ENCODE assay signal across 8 cellular contexts in the genomic region with DNA sequence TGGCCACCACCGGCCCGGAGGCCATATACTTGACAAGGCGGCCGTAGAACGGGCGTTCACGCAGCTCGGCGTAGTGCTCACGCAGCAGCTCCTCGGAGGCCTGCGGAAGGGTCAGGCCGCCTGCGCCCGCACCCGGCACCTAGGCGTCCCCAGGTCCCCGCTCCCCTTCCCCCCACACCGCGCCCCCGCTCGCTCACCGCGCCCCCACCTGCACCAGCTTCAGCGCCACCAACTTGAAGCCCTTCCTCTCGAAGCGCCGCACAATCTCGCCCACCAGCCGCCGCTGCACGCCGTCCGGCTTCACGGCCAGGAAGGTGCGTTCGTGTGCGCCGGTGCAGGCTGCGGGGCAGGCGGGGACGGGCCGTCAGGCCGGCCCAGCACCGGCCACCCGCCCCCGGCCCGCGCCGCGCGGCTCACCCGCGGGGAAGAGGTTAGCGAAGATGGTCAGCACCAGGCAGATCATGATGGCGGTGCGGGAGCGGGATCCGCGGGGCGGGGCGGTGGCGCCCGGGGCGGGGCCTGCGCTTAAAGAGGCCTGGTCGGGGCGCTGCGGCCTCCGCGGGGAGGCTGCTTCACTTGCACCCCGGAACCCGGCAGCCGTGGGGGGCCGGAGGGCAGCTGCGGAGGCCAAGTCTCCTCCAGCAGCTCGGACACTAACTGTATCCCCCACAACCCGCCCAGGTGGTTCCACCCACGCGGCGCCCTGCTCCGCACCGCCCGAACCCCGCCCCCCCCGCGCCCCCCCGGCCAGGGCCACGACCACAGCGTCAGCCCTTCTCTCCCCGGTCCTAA. TPM values are rescaled to one million over a fixed set of nuclear protein-coding genes. Genes with fewer than 3 reads are reported as not detected.
DNase-seq lines count a peak whose midpoint lies in the region; ATAC-seq, FAIRE-seq and TF ChIP-seq lines count a peak whose summit lies in the region.

NME3 (minus strand) TSS at position 472 of the 792 bp plus-strand sequence; CDS start at position 463, 9 bp downstream.

- peak within 1 kb of the TSS; percentile 78 for H3K4me3 Mint-ChIP-seq in Caco-2 (ENCODE audit: unreplicated experiment)
- peak within 1 kb of the TSS; percentile 99 for H3K4me3 Mint-ChIP-seq in activated naive CD8-positive, alpha-beta T cell treated with anti-CD3 and anti-CD28 coated beads, Interleukin-2, amount 10 ng/mL, durations not matched to agents 7 days and 5 days

- peaks cover 8% of the 10 kb centered on the region for H3K4me1 ChIP-seq in Caco-2
- H3K4me1 ChIP-seq in pancreas: peaks cover 9 to 13% (median 9%) of the 10 kb centered on the region in 3 donors
- H3K4me1 ChIP-seq in testis: peaks cover 27% of the 10 kb centered on the region

- intact Hi-C loops in Caco-2 (cut with micrococcal nuclease; ENCODE audit: unreplicated experiment) (no loop called here), Right ventricle myocardium inferior (cut with DNase I) (no loop called here), pancreas (cut with DNase I) (no loop called here), testis (cut with DNase I; ENCODE audit: low total_unique reads) (no loop called here)

- H3K36me3 ChIP-seq in Caco-2 (ENCODE audit: control insufficient read depth, insufficient read depth, low read length) (no peaks in the 10 kb centered on the region), pancreas (peaks cover 0 to 20% (median 0%) of the 10 kb centered on the region in 3 donors), testis (ENCODE audit: low read depth, missing control alignments) (no peaks in the 10 kb centered on the region)

- H3K27me3 ChIP-seq in Caco-2 (replicated peaks; ENCODE audit: control insufficient read depth, insufficient read depth, low read length): no peaks in the 10 kb centered on the region
- H3K27me3 ChIP-seq in pancreas: no peaks in the 10 kb centered on the region
- no peaks in the 10 kb centered on the region for H3K27me3 ChIP-seq in testis

- H3K4me3 ChIP-seq in Caco-2 (ENCODE audit: low read depth, low read length) (peak within 1 kb of the TSS; percentile 93), pancreas (peak within 1 kb of the TSS; percentile 87 to 100 (median 96)), testis (peak within 1 kb of the TSS; percentile 86)

- no peak for TF ChIP-seq CTCF in Caco-2 (IDR thresholded peaks at IDR 0.05; ENCODE audit: insufficient read depth in 1 of 2, low read depth in 1 of 2, low read length in 1 of 2, severe bottlenecking in 1 of 2, unreplicated experiment in 1 of 2)
- TF ChIP-seq CTCF in pancreas (IDR thresholded peaks at IDR 0.05): no peak
- no peak for TF ChIP-seq CTCF in testis (IDR thresholded peaks at IDR 0.05)

- no TSS peak for BruUV-seq in Caco-2 (replicated peaks; lab: Mats Ljungman, UMichigan)

- DNase-seq in Caco-2: no peak
- peak; percentile 49 for DNase-seq in SW480 (ENCODE audit: low spot score)
- peak; percentile 89 for DNase-seq in activated naive CD8-positive, alpha-beta T cell treated with anti-CD3 and anti-CD28 coated beads, Interleukin-2, amount 10 ng/mL, durations not matched to agents 7 days and 5 days
- DNase-seq in Right ventricle myocardium inferior (ENCODE audit: missing footprints): peak; percentile 93
- peak; percentile 72 to 93 (median 82) for DNase-seq in pancreas
- peak; percentile 88 for DNase-seq in testis

- POLR2A ChIA-PET in Caco-2 (lab: Charles Lee): interaction anchor here (2.0 kb wide), 1 partner anchor 11 kb away, joined by 18 read pairs; the partner anchor contains the start of genes NUBP2 and SPSB3
- POLR2A ChIA-PET in activated naive CD8-positive, alpha-beta T cell treated with anti-CD3 and anti-CD28 coated beads, Interleukin-2, amount 10 ng/mL, durations not matched to agents 7 days and 5 days (lab: Charles Lee): interaction anchor here (0.8 to 6.3 kb wide), 6 partner anchors 9 to 220 kb away, joined by 3 to 88 read pairs (median 5); partner anchors contain the start of genes JPT2, MAPK8IP3, NUBP2 and SPSB3

- ATAC-seq in HG02870 (IDR thresholded peaks at IDR 0.05; ENCODE audit: unreplicated experiment): peak; percentile 29
- peak; percentile 53 for ATAC-seq in activated naive CD8-positive, alpha-beta T cell treated with anti-CD3 and anti-CD28 coated beads, Interleukin-2, amount 10 ng/mL, durations not matched to agents 7 days and 5 days (ENCODE audit: low read depth)
- peak; percentile 65 for ATAC-seq in Right ventricle myocardium inferior
- peak; percentile 38 to 56 (median 50) for ATAC-seq in pancreas
- ATAC-seq in HG02763 (IDR thresholded peaks at IDR 0.05; ENCODE audit: unreplicated experiment): no peak

- peak within 1 kb of the TSS; percentile 58 for H3K27ac Mint-ChIP-seq in Caco-2 (ENCODE audit: unreplicated experiment)
- H3K27ac Mint-ChIP-seq in activated naive CD8-positive, alpha-beta T cell treated with anti-CD3 and anti-CD28 coated beads, Interleukin-2, amount 10 ng/mL, durations not matched to agents 7 days and 5 days: peak within 1 kb of the TSS; percentile 98

- H3K36me3 Mint-ChIP-seq in Caco-2 (ENCODE audit: insufficient read depth, unreplicated experiment): peaks cover 70% of the 10 kb centered on the region
- H3K36me3 Mint-ChIP-seq in activated naive CD8-positive, alpha-beta T cell treated with anti-CD3 and anti-CD28 coated beads, Interleukin-2, amount 10 ng/mL, durations not matched to agents 7 days and 5 days: peaks cover 6% of the 10 kb centered on the region

- no peaks in the 10 kb centered on the region for H3K9me3 Mint-ChIP-seq in Caco-2 (ENCODE audit: unreplicated experiment)
- H3K9me3 Mint-ChIP-seq in activated naive CD8-positive, alpha-beta T cell treated with anti-CD3 and anti-CD28 coated beads, Interleukin-2, amount 10 ng/mL, durations not matched to agents 7 days and 5 days: no peaks in the 10 kb centered on the region

- no peaks in the 10 kb centered on the region for H3K4me1 Mint-ChIP-seq in Caco-2 (ENCODE audit: low read depth, unreplicated experiment)
- peaks cover 6% of the 10 kb centered on the region for H3K4me1 Mint-ChIP-seq in activated naive CD8-positive, alpha-beta T cell treated with anti-CD3 and anti-CD28 coated beads, Interleukin-2, amount 10 ng/mL, durations not matched to agents 7 days and 5 days

- CTCF ChIA-PET in Caco-2 (lab: Charles Lee): no interaction called here

- H3K27ac ChIP-seq in pancreas (peak within 1 kb of the TSS; percentile 89 to 97 (median 92)), testis (peak within 1 kb of the TSS; percentile 73 to 87)

- H3K9me3 ChIP-seq in Caco-2 (no peaks in the 10 kb centered on the region), pancreas (no peaks in the 10 kb centered on the region), testis (no peaks in the 10 kb centered on the region)

- H3K27me3 Mint-ChIP-seq in Caco-2 (ENCODE audit: insufficient read depth, unreplicated experiment): no peaks in the 10 kb centered on the region
- H3K27me3 Mint-ChIP-seq in activated naive CD8-positive, alpha-beta T cell treated with anti-CD3 and anti-CD28 coated beads, Interleukin-2, amount 10 ng/mL, durations not matched to agents 7 days and 5 days: no peaks in the 10 kb centered on the region

- no peak for TF ChIP-seq POLR2A in testis (IDR thresholded peaks at IDR 0.05)

- WGBS in pancreas, 2 donors: 1 to 2% methylated on average over 53 to 91 of the region's 91 CpGs
- WGBS in testis, 2 donors: 0% methylated on average over 15 to 78 of the region's 91 CpGs

- FAIRE-seq in pancreas (lab: Jason Lieb, UNC): no peak

RNA-seq across cellular contexts. Expression of gene NME3, which starts in this region (rescaled TPM):
- 5.8 and 7.0 TPM in 2 replicates for total RNA-seq in Caco-2 (2022)
- 10 to 100 TPM; 58.1 to 60.9 TPM for total RNA-seq in activated naive CD8-positive, alpha-beta T cell treated with anti-CD3 and anti-CD28 coated beads, Interleukin-2, amount 10 ng/mL, durations not matched to agents 7 days and 5 days
- total RNA-seq in Right ventricle myocardium inferior: 33.9 TPM
- total RNA-seq in pancreas: 10 to 100 TPM; 27.4 to 37.8 (median 30.4) TPM
- 100 to 1,000 TPM; 232 to 297 TPM for polyA plus RNA-seq in pancreas
- 100 to 1,000 TPM; 100 to 119 TPM for total RNA-seq in testis
- polyA plus RNA-seq in testis (ENCODE audit: insufficient read depth, low read depth, low replicate concordance): 29.3 TPM

Comparison
In these comparisons a context has a peak if more than half of its experiments do, and no peak if none do; other contexts are left out.
1. DNase-seq: peak in SW480 (single experiment), activated naive CD8-positive, alpha-beta T cell treated with anti-CD3 and anti-CD28 coated beads, Interleukin-2, amount 10 ng/mL, durations not matched to agents 7 days and 5 days (single experiment), Right ventricle myocardium inferior (single experiment), pancreas (6 of 6) and testis (single experiment); none in Caco-2 (0 of 2).
2. Peak in every context shown above with its lines, with median percentiles within 50 percentile points of each other: H3K4me3 ChIP-seq.